ENCODE assay signal across 8 cellular contexts in the genomic region with DNA sequence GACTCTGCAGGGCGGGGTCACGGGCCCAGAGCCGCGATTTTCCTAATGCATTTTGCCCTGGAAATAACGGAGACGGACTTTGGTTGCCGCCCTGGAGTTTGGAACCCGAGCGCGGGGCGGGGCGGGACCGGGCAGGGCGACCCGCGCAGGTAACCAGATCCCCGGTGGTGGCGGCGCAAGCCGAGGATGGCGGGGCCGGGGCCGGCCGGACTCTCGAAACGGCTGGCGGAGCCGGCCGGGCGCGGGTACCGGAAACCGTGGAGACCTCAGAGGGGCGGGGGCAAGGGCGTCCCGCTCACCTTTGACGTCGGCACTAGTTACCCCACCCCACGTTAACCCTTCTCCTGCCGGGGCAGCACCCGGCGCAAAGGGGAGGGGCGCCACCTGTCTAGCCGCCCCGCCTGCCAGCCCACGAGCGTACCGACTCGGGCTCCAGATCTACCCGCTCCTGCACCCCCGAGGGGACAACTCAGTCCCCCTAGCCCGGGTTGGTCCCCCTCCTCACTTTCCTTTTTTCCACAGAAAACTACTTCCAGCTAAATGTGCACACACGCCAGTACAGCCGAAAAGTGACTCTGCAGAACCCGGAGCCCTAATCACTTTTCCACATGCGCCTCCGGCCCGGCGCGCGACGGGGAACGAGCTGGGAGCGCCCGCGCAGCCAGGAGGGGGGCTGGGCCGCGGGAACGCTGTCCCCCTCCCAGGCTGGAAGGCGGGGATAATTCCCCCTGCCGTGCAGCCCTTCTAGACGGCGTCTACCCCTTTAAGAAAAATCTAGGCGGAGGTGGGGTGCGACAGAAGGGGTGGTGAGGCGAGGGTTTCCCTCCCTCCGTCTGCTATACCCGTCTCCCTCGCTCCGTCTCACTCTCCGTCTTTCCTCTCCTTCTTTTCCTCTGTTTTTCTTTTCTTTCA. TPM values are rescaled to one million over a fixed set of nuclear protein-coding genes. Genes with fewer than 3 reads are reported as not detected.
DNase-seq lines count a peak whose midpoint lies in the region; ATAC-seq and TF ChIP-seq lines count a peak whose summit lies in the region.

No MANE protein-coding gene starts in this region.

- no peak overlapping the region for H3K27ac Mint-ChIP-seq in WTC11

- DNase-seq in AG09309 (ENCODE audit: low read depth) (no peak), HEK293T (ENCODE audit: extremely low spot score) (peak; percentile 70), WTC11 (ENCODE audit: low spot score) (peak; percentile 85), foreskin fibroblast (peak in 1 of 2 donors; percentile 45), osteoblast (ENCODE audit: insufficient read length, low spot score, missing footprints) (peak; percentile 96), NAMALWA (ENCODE audit: low spot score) (no peak)

- H3K4me3 ChIP-seq in AG09309 (ENCODE audit: control insufficient read depth, low read depth, low read length) (peak overlapping the region; percentile 2; the same call in 1 of the 2 replicates), foreskin fibroblast (ENCODE audit: low read depth in 1 of 2, low read length in 2 of 2) (peak overlapping the region; percentile 25 to 50), osteoblast (ENCODE audit: insufficient read depth, low read length) (peak overlapping the region; percentile 35)

- no peak overlapping the region for H3K27ac ChIP-seq in osteoblast (ENCODE audit: low read depth, low read length)

- H3K4me3 Mint-ChIP-seq in WTC11: peak overlapping the region; percentile 74

- TF ChIP-seq POLR2A in GM18505 (IDR thresholded peaks at IDR 0.05; ENCODE audit: borderline replicate concordance, extremely low read depth, insufficient read depth, insufficient read length): no peak

- H2AFZ ChIP-seq in osteoblast (ENCODE audit: low read length): no peak overlapping the region

- TF ChIP-seq CTCF in AG09309 (IDR thresholded peaks at IDR 0.05; ENCODE audit: control insufficient read depth, insufficient read depth, low read depth, low read length, missing control alignments): no peak
- TF ChIP-seq CTCF in WTC11 (IDR thresholded peaks at IDR 0.05): no peak
- TF ChIP-seq CTCF in foreskin fibroblast (IDR thresholded peaks at IDR 0.05; ENCODE audit: low read depth, low read length): no peak
- no peak for TF ChIP-seq CTCF in osteoblast (IDR thresholded peaks at IDR 0.05; ENCODE audit: extremely low read depth, low read depth, low read length)

- POLR2A ChIA-PET in HEK293T (lab: Yijun Ruan, JAX): interaction anchor here (0.7 kb wide), 1 partner anchor 222 kb away, joined by 3 read pairs; no protein-coding TSS in a partner anchor
- POLR2A ChIA-PET in WTC11 (lab: Charles Lee): no interaction called here

- no peaks in the 10 kb centered on the region for H3K9me3 Mint-ChIP-seq in WTC11

- H3K9me3 ChIP-seq in osteoblast (ENCODE audit: low read depth, low read length): no peaks in the 10 kb centered on the region

- H3K36me3 Mint-ChIP-seq in WTC11: no peaks in the 10 kb centered on the region

- H3K27me3 Mint-ChIP-seq in WTC11 (ENCODE audit: low read depth): peaks cover 95% of the 10 kb centered on the region

- peaks cover 42% of the 10 kb centered on the region for H3K4me1 Mint-ChIP-seq in WTC11

- H3K27me3 ChIP-seq in osteoblast (ENCODE audit: insufficient read depth, low read length): peaks cover 62% of the 10 kb centered on the region

- H3K4me2 ChIP-seq in osteoblast (ENCODE audit: insufficient read depth, low read length): peak overlapping the region; percentile 53

- peaks cover 12% of the 10 kb centered on the region for H3K4me1 ChIP-seq in osteoblast (ENCODE audit: insufficient read depth, low read length)

- H3K36me3 ChIP-seq in osteoblast (ENCODE audit: insufficient read depth, low read length): no peaks in the 10 kb centered on the region

- ATAC-seq in WTC11 (peak; percentile 19), GM18505 (IDR thresholded peaks at IDR 0.05; ENCODE audit: unreplicated experiment) (no peak), HG03280 (IDR thresholded peaks at IDR 0.05; ENCODE audit: unreplicated experiment) (no peak)

- CTCF ChIA-PET in HEK293T (lab: Yijun Ruan, JAX): no interaction called here
- CTCF ChIA-PET in WTC11 (lab: Charles Lee): no interaction called here

- no peaks in the 10 kb centered on the region for H3K79me2 ChIP-seq in osteoblast (ENCODE audit: insufficient read depth, low read length)

- no peaks in the 10 kb centered on the region for H4K20me1 ChIP-seq in osteoblast (ENCODE audit: insufficient read depth, low read length)

TF ChIP-seq in HEK293T, 16 proteins besides CTCF, POLR2A, EP300 and RAD21:
- TF ChIP-seq FOXA1 (IDR thresholded peaks at IDR 0.05): no peak
- no peak for TF ChIP-seq ELF4 (IDR thresholded peaks at IDR 0.05)
- TF ChIP-seq LEF1 (IDR thresholded peaks at IDR 0.05; ENCODE audit: borderline replicate concordance): no peak
- TF ChIP-seq ARNT (IDR thresholded peaks at IDR 0.05): no peak
- TF ChIP-seq L3MBTL2 (conservative IDR thresholded peaks at IDR 0.05): peak; percentile 50
- no peak for TF ChIP-seq FOXK2 (IDR thresholded peaks at IDR 0.05)
- no peak for TF ChIP-seq TARDBP (IDR thresholded peaks at IDR 0.05)
- no peak for TF ChIP-seq FOXM1 (IDR thresholded peaks at IDR 0.05; ENCODE audit: borderline replicate concordance)

TF ChIP-seq in WTC11, 78 proteins besides CTCF, POLR2A, EP300 and RAD21 (continues in another document):
- TF ChIP-seq EMX1 (CRISPR knock-in tag; IDR thresholded peaks at IDR 0.05) (no peak), ZNF138 (CRISPR knock-in tag; conservative IDR thresholded peaks at IDR 0.05) (no peak), NR2C2 (CRISPR knock-in tag; IDR thresholded peaks at IDR 0.05) (no peak), HMGA2 (CRISPR knock-in tag; IDR thresholded peaks at IDR 0.05) (no peak), TEAD1 (CRISPR knock-in tag; IDR thresholded peaks at IDR 0.05) (no peak), ZNF219 (CRISPR knock-in tag; IDR thresholded peaks at IDR 0.05; ENCODE audit: borderline replicate concordance) (no peak), OVOL2 (CRISPR knock-in tag; IDR thresholded peaks at IDR 0.05; ENCODE audit: borderline replicate concordance) (no peak), IRF2 (CRISPR knock-in tag; IDR thresholded peaks at IDR 0.05; ENCODE audit: borderline replicate concordance, low read depth) (no peak), SP1 (CRISPR knock-in tag; conservative IDR thresholded peaks at IDR 0.05) (0 out of 2 replicates have a peak, but pooled peaks have one; percentile 14), JAZF1 (CRISPR knock-in tag; IDR thresholded peaks at IDR 0.05) (no peak)
- TF ChIP-seq, protein P1, sequence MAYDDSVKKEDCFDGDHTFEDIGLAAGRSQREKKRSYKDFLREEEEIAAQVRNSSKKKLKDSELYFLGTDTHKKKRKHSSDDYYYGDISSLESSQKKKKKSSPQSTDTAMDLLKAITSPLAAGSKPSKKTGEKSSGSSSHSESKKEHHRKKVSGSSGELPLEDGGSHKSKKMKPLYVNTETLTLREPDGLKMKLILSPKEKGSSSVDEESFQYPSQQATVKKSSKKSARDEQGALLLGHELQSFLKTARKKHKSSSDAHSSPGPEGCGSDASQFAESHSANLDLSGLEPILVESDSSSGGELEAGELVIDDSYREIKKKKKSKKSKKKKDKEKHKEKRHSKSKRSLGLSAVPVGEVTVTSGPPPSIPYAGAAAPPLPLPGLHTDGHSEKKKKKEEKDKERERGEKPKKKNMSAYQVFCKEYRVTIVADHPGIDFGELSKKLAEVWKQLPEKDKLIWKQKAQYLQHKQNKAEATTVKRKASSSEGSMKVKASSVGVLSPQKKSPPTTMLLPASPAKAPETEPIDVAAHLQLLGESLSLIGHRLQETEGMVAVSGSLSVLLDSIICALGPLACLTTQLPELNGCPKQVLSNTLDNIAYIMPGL (CRISPR knock-in tag; IDR thresholded peaks at IDR 0.05): no peak
- TF ChIP-seq, protein P2, sequence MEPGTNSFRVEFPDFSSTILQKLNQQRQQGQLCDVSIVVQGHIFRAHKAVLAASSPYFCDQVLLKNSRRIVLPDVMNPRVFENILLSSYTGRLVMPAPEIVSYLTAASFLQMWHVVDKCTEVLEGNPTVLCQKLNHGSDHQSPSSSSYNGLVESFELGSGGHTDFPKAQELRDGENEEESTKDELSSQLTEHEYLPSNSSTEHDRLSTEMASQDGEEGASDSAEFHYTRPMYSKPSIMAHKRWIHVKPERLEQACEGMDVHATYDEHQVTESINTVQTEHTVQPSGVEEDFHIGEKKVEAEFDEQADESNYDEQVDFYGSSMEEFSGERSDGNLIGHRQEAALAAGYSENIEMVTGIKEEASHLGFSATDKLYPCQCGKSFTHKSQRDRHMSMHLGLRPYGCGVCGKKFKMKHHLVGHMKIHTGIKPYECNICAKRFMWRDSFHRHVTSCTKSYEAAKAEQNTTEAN (CRISPR knock-in tag; IDR thresholded peaks at IDR 0.05): no peak
- TF ChIP-seq, protein P3, sequence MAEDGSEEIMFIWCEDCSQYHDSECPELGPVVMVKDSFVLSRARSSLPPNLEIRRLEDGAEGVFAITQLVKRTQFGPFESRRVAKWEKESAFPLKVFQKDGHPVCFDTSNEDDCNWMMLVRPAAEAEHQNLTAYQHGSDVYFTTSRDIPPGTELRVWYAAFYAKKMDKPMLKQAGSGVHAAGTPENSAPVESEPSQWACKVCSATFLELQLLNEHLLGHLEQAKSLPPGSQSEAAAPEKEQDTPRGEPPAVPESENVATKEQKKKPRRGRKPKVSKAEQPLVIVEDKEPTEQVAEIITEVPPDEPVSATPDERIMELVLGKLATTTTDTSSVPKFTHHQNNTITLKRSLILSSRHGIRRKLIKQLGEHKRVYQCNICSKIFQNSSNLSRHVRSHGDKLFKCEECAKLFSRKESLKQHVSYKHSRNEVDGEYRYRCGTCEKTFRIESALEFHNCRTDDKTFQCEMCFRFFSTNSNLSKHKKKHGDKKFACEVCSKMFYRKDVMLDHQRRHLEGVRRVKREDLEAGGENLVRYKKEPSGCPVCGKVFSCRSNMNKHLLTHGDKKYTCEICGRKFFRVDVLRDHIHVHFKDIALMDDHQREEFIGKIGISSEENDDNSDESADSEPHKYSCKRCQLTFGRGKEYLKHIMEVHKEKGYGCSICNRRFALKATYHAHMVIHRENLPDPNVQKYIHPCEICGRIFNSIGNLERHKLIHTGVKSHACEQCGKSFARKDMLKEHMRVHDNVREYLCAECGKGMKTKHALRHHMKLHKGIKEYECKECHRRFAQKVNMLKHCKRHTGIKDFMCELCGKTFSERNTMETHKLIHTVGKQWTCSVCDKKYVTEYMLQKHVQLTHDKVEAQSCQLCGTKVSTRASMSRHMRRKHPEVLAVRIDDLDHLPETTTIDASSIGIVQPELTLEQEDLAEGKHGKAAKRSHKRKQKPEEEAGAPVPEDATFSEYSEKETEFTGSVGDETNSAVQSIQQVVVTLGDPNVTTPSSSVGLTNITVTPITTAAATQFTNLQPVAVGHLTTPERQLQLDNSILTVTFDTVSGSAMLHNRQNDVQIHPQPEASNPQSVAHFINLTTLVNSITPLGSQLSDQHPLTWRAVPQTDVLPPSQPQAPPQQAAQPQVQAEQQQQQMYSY (CRISPR knock-in tag; IDR thresholded peaks at IDR 0.05): peak; percentile 44; the same call in 1 of the 2 replicates

RNA-seq across cellular contexts. Expression of a gene that starts 2.7 kb away (rescaled TPM):
- total RNA-seq in WTC11 (2021) (0.30 to 0.50 TPM (median 0.42 TPM) in 3 replicates), osteoblast (under 0.01 TPM in 2 replicates)

Comparison
In these comparisons a context has a peak if more than half of its experiments do, and no peak if none do; other contexts are left out.
1. DNase-seq: peak in HEK293T (single experiment), WTC11 (single experiment) and osteoblast (single experiment); none in AG09309 (single experiment) and NAMALWA (single experiment).
2. Peak in every context shown above with its lines, with median percentiles within 50 percentile points of each other: H3K4me3 ChIP-seq.